In genomic region chr10:71330789-71331404, GRCh38 we compare ENCODE assay signal across 15 cellular contexts.
"Had no signal": no experiment of that assay in that cellular context is flagged by ENCODE, and none has a peak within 500 bp of the region (broad histone marks: within the 10 kb centered on the region; RNA-seq: fewer than 3 reads in every experiment).

No MANE protein-coding gene starts in this region.

- DNase-seq: Karpas-422, KG1, MG63, NCI-H1092, NCI-H1417 treated with DMSO at 0.1 percent for 48 hours, NCI-H146, NCI-H1930, NCI-H2107, NCI-H2227 treated with DMSO at 0.1 percent for 48 hours, NCI-H526 treated with DMSO at 0.1 percent for 48 hours, NCI-H774, RPMI8226, SIG-M5 had no signal

- FAIRE-seq: HTR-8/SVneo, RCC 7860 had no signal
